12 cellular contexts compared by ENCODE assay signal in genomic region chr5:43316421-43316820, GRCh38.
"Had no signal": no experiment of that assay in that cellular context is flagged by ENCODE, and none has a peak within 500 bp of the region (broad histone marks: within the 10 kb centered on the region; RNA-seq: fewer than 3 reads in every experiment).

No MANE protein-coding gene starts in this region.

- H3K4me3 Mint-ChIP-seq: activated CD8-positive, alpha-beta memory T cell treated with anti-CD3 and anti-CD28 coated beads, Interleukin-2, amount 10 ng/mL, durations not matched to agents 7 days and 5 days; natural killer cell treated with Interleukin-12 subunit alpha and Interleukin-12 subunit beta and Interleukin-15 and Interleukin-18, amount 100 ng/mL, for 72 hours; T-cell had no signal

- H3K27ac ChIP-seq: ascending aorta, dorsolateral prefrontal cortex, SK-N-MC, thyroid gland, vagina, WERI-Rb-1 had no signal

- H3K36me3 Mint-ChIP-seq: T-cell had no signal

- H3K27me3 ChIP-seq: ascending aorta, dorsolateral prefrontal cortex, thyroid gland, vagina had no signal

- H3K27ac Mint-ChIP-seq: T-cell had no signal

- H3K27me3 Mint-ChIP-seq: activated CD8-positive, alpha-beta memory T cell treated with anti-CD3 and anti-CD28 coated beads, Interleukin-2, amount 10 ng/mL, durations not matched to agents 7 days and 5 days; natural killer cell treated with Interleukin-12 subunit alpha and Interleukin-12 subunit beta and Interleukin-15 and Interleukin-18, amount 100 ng/mL, for 72 hours; T-cell had no signal

- H3K9me3 Mint-ChIP-seq: T-cell had no signal

- ATAC-seq: activated CD8-positive, alpha-beta memory T cell treated with anti-CD3 and anti-CD28 coated beads, Interleukin-2, amount 10 ng/mL, durations not matched to agents 7 days and 5 days; left colon; natural killer cell treated with Interleukin-12 subunit alpha and Interleukin-12 subunit beta and Interleukin-15 and Interleukin-18, amount 100 ng/mL, for 72 hours; T-cell had no signal

- DNase-seq: activated CD4-positive, alpha-beta T cell treated with anti-CD3 and anti-CD28 coated beads for 4 hours; activated CD8-positive, alpha-beta memory T cell treated with anti-CD3 and anti-CD28 coated beads, Interleukin-2, amount 10 ng/mL, durations not matched to agents 7 days and 5 days; dorsolateral prefrontal cortex; left colon; T-cell; T1000; thyroid gland; WERI-Rb-1 had no signal

- H3K4me3 ChIP-seq: ascending aorta, dorsolateral prefrontal cortex, SK-N-MC, thyroid gland, vagina had no signal

- H3K9me3 ChIP-seq: ascending aorta, thyroid gland, vagina had no signal

- H3K36me3 ChIP-seq: ascending aorta, thyroid gland, vagina, WERI-Rb-1 had no signal
